In genomic region chr2:226079677-226080076, GRCh38 we compare ENCODE assay signal across 1 cellular context.
TF ChIP-seq lines count a peak whose summit lies in the region.

No MANE protein-coding gene starts in this region.

TF ChIP-seq in WTC11, 78 proteins besides CTCF, POLR2A, EP300 and RAD21 (continued from another document):
- TF ChIP-seq ATF2 (CRISPR knock-in tag; IDR thresholded peaks at IDR 0.05; ENCODE audit: borderline replicate concordance, low read depth) (no peak), USF1 (CRISPR knock-in tag; IDR thresholded peaks at IDR 0.05) (no peak), RELA (CRISPR knock-in tag; IDR thresholded peaks at IDR 0.05; ENCODE audit: borderline replicate concordance) (no peak), ATF6 (CRISPR knock-in tag; IDR thresholded peaks at IDR 0.05) (no peak), ZSCAN18 (CRISPR knock-in tag; IDR thresholded peaks at IDR 0.05) (no peak), FOXP1 (CRISPR knock-in tag; IDR thresholded peaks at IDR 0.05; ENCODE audit: borderline replicate concordance) (no peak), NFE2L1 (CRISPR knock-in tag; IDR thresholded peaks at IDR 0.05) (no peak), TEAD4 (CRISPR knock-in tag; IDR thresholded peaks at IDR 0.05) (no peak)
